23 cellular contexts compared by ENCODE assay signal in the genomic region with DNA sequence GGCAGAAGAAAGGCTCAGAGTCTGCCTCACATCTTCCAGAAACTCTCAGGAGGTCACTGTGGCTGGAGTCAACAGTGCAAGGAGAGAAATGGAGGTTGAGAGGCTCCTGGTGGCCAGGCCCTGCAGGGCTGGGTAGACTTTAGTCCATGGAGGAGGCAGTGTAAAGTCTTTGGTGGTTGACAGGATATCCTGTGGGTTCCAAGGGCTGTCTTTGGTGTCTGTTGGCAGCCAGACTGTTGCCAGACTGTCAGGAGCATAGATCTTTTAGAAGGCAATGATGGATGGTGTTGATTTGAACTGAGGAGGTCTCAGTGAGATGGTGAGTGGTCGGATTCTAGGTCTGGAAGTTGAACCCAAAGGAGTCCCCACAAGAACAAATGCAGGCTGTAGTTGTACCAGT. TPM values are rescaled to one million over a fixed set of nuclear protein-coding genes. Genes with fewer than 3 reads are reported as not detected.
DNase-seq lines count a peak whose midpoint lies in the region; ATAC-seq lines count a peak whose summit lies in the region.
"Had no signal": no experiment of that assay in that cellular context is flagged by ENCODE, and none has a peak within 500 bp of the region (broad histone marks: within the 10 kb centered on the region; RNA-seq: fewer than 3 reads in every experiment).

No MANE protein-coding gene starts in this region.

- no peaks in the 10 kb centered on the region for H4K20me1 ChIP-seq in BLaER1 treated with 17β-estradiol and CSF1 and Interleukin-3, amounts not matched to agents 10 nM and 100 nM

- H3K27ac ChIP-seq in BLaER1 treated with 17β-estradiol and CSF1 and Interleukin-3, amounts not matched to agents 10 nM and 100 nM = no peak overlapping the region
- H3K27ac ChIP-seq: A549, C4-2B, GM23248 had no signal

- no peaks in the 10 kb centered on the region for H3K36me3 ChIP-seq in BLaER1 treated with 17β-estradiol and CSF1 and Interleukin-3, amounts not matched to agents 10 nM and 100 nM
- H3K36me3 ChIP-seq: BE2C had no signal

- CTCF ChIA-PET in activated CD8-positive, alpha-beta memory T cell treated with anti-CD3 and anti-CD28 coated beads, Interleukin-2, amount 10 ng/mL, durations not matched to agents 7 days and 5 days (lab: Charles Lee) = no interaction called here

- H3K4me1 Mint-ChIP-seq in activated CD8-positive, alpha-beta memory T cell treated with anti-CD3 and anti-CD28 coated beads, Interleukin-2, amount 10 ng/mL, durations not matched to agents 7 days and 5 days = peaks cover 6% of the 10 kb centered on the region
- H3K4me1 Mint-ChIP-seq: CD4-positive, CD25-positive, alpha-beta regulatory T cell had no signal

- H3K27me3 ChIP-seq in BLaER1 treated with 17β-estradiol and CSF1 and Interleukin-3, amounts not matched to agents 10 nM and 100 nM = no peaks in the 10 kb centered on the region
- H3K27me3 ChIP-seq: BE2C had no signal

- H3K4me2 ChIP-seq in BLaER1 treated with 17β-estradiol and CSF1 and Interleukin-3, amounts not matched to agents 10 nM and 100 nM = peak overlapping the region in 10 of 11 experiments; percentile 11 to 64 (median 44); a peak in 17 of 22 replicates
- H3K4me2 ChIP-seq: A549 had no signal

- no peak overlapping the region for H3K4me3 ChIP-seq in BLaER1 treated with 17β-estradiol and CSF1 and Interleukin-3, amounts not matched to agents 10 nM and 100 nM
- H3K4me3 ChIP-seq in Jurkat, Clone E6-1 (ENCODE audit: low read length) = no peak overlapping the region
- H3K4me3 ChIP-seq: A549, GM12878, GM23248 had no signal

- H3K4me1 ChIP-seq in BLaER1 treated with 17β-estradiol and CSF1 and Interleukin-3, amounts not matched to agents 10 nM and 100 nM = peaks cover 0 to 11% (median 10%) of the 10 kb centered on the region in 10 experiments; a peak in 16 of 20 replicates
- H3K4me1 ChIP-seq: A549, BE2C, Caco-2 had no signal

- no peaks in the 10 kb centered on the region for H3K27me3 Mint-ChIP-seq in activated CD8-positive, alpha-beta memory T cell treated with anti-CD3 and anti-CD28 coated beads, Interleukin-2, amount 10 ng/mL, durations not matched to agents 7 days and 5 days
- H3K27me3 Mint-ChIP-seq: CD4-positive, CD25-positive, alpha-beta regulatory T cell had no signal

- no peak for ATAC-seq in activated CD8-positive, alpha-beta memory T cell treated with anti-CD3 and anti-CD28 coated beads, Interleukin-2, amount 10 ng/mL, durations not matched to agents 7 days and 5 days
- ATAC-seq: A549; CD8-positive, alpha-beta T cell; GM12878 had no signal

- no peak overlapping the region for H3K4me3 Mint-ChIP-seq in activated CD8-positive, alpha-beta memory T cell treated with anti-CD3 and anti-CD28 coated beads, Interleukin-2, amount 10 ng/mL, durations not matched to agents 7 days and 5 days
- H3K4me3 Mint-ChIP-seq: CD4-positive, CD25-positive, alpha-beta regulatory T cell; CD8-positive, alpha-beta T cell had no signal

- no peak overlapping the region for H3K9ac ChIP-seq in BLaER1 treated with 17β-estradiol and CSF1 and Interleukin-3, amounts not matched to agents 10 nM and 100 nM
- H3K9ac ChIP-seq: GM23248 had no signal

- peaks cover 0 to 8% (median 0%) of the 10 kb centered on the region in 11 experiments; a peak in 2 of 22 replicates for H3K9me3 ChIP-seq in BLaER1 treated with 17β-estradiol and CSF1 and Interleukin-3, amounts not matched to agents 10 nM and 100 nM (replicated peaks in 1 of 11)
- H3K9me3 ChIP-seq: A549, BE2C, Caco-2 had no signal

- H3K36me3 Mint-ChIP-seq in activated CD8-positive, alpha-beta memory T cell treated with anti-CD3 and anti-CD28 coated beads, Interleukin-2, amount 10 ng/mL, durations not matched to agents 7 days and 5 days = no peaks in the 10 kb centered on the region
- H3K36me3 Mint-ChIP-seq: CD4-positive, CD25-positive, alpha-beta regulatory T cell; CD8-positive, alpha-beta T cell had no signal

- H3K27ac Mint-ChIP-seq in activated CD8-positive, alpha-beta memory T cell treated with anti-CD3 and anti-CD28 coated beads, Interleukin-2, amount 10 ng/mL, durations not matched to agents 7 days and 5 days = no peak overlapping the region
- H3K27ac Mint-ChIP-seq: CD4-positive, CD25-positive, alpha-beta regulatory T cell; CD8-positive, alpha-beta T cell had no signal

- DNase-seq in activated CD8-positive, alpha-beta memory T cell treated with anti-CD3 and anti-CD28 coated beads, Interleukin-2, amount 10 ng/mL, durations not matched to agents 7 days and 5 days = peak; percentile 41
- DNase-seq in activated CD8-positive, alpha-beta memory T cell treated with anti-CD3 and anti-CD28 coated beads for 24 hours = no peak
- peak; percentile 62 for DNase-seq in Jurkat, Clone E6-1 (ENCODE audit: low read depth, low spot score)
- peak; percentile 4 for DNase-seq in islet precursor cell
- no peak for DNase-seq in germinal center (ENCODE audit: low spot score)
- DNase-seq in HuH-7.5 (ENCODE audit: low spot score) = no peak
- DNase-seq: 8988T; ACHN; AML-193; BE2C; Caco-2; CD8-positive, alpha-beta T cell; DMS153; EL; GDM1; GM23248; H7; HCEC 1CT had no signal

- H3K9me3 Mint-ChIP-seq in activated CD8-positive, alpha-beta memory T cell treated with anti-CD3 and anti-CD28 coated beads, Interleukin-2, amount 10 ng/mL, durations not matched to agents 7 days and 5 days (ENCODE audit: low read depth) = no peaks in the 10 kb centered on the region

RNA-seq across cellular contexts. Expression of a gene that starts 45.0 kb away (rescaled TPM):
- total RNA-seq in activated CD8-positive, alpha-beta memory T cell treated with anti-CD3 and anti-CD28 coated beads, Interleukin-2, amount 10 ng/mL, durations not matched to agents 7 days and 5 days = not detected
- not detected for polyA plus RNA-seq in Jurkat, Clone E6-1 (2012; ENCODE audit: insufficient read depth, insufficient read length)
- total RNA-seq: Caco-2; CD4-positive, CD25-positive, alpha-beta regulatory T cell; CD8-positive, alpha-beta T cell; GM12878; GM23248 had no signal
- polyA plus RNA-seq: A549; CD4-positive, CD25-positive, alpha-beta regulatory T cell; GM12878; GM23248 had no signal

Comparison
In these comparisons a context has a peak if more than half of its experiments do, and no peak if none do; other contexts are left out.
1. DNase-seq: peak in activated CD8-positive, alpha-beta memory T cell treated with anti-CD3 and anti-CD28 coated beads, Interleukin-2, amount 10 ng/mL, durations not matched to agents 7 days and 5 days (single experiment), Jurkat, Clone E6-1 (single experiment) and islet precursor cell (single experiment); none in activated CD8-positive, alpha-beta memory T cell treated with anti-CD3 and anti-CD28 coated beads for 24 hours (single experiment), germinal center (single experiment) and HuH-7.5 (single experiment).